Comparison of ENCODE assay signal across 17 cellular contexts in the genomic region with DNA sequence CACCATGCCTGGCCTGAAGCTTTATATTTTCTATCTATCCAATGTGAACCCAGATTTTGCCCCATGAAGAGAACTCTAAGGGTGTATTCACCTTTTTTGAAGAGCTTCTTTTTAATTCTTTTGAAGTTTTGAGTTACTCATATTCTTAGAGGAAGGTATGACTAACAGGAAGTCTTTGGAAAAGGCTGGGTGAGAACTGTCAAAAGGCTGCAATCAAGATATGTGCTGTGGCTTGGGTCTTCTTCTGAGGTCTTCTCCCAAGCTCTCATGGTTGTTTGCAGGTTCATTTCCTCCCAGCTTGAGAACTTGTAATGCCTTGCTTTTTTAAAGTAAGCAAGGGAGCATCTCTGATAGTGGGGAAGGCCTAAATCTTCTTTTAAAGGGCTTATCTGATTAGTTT. TPM values are rescaled to one million over a fixed set of nuclear protein-coding genes. Genes with fewer than 3 reads are reported as not detected.
A peak's percentile ranks its signal among the peaks of the same experiment; 100 is the strongest.
DNase-seq lines count a peak whose midpoint lies in the region; ATAC-seq and TF ChIP-seq lines count a peak whose summit lies in the region.
"Had no signal": no experiment of that assay in that cellular context is flagged by ENCODE, and none has a peak within 500 bp of the region (broad histone marks: within the 10 kb centered on the region; RNA-seq: fewer than 3 reads in every experiment).

No MANE protein-coding gene starts in this region.

- H3K4me3 Mint-ChIP-seq in activated CD4-positive, alpha-beta T cell treated with anti-CD3 and anti-CD28 coated beads, Interleukin-2, amount 10 ng/mL, durations not matched to agents 7 days and 5 days, result no peak overlapping the region
- H3K4me3 Mint-ChIP-seq: IgD-negative memory B cell, naive B cell had no signal

- no peaks in the 10 kb centered on the region for H4K20me1 ChIP-seq in DND-41 (ENCODE audit: insufficient read depth, low read length)

- H3K36me3 ChIP-seq in DND-41 (ENCODE audit: insufficient read depth, low read length), result no peaks in the 10 kb centered on the region
- H3K36me3 ChIP-seq in ovary, result no peaks in the 10 kb centered on the region
- H3K36me3 ChIP-seq in BE2C, result no peaks in the 10 kb centered on the region
- H3K36me3 ChIP-seq: heart right ventricle, right atrium auricular region had no signal

- no peak overlapping the region for H3K4me3 ChIP-seq in DND-41 (ENCODE audit: low read depth in 1 of 2, low read length in 2 of 2)
- no peak overlapping the region for H3K4me3 ChIP-seq in ovary
- no peak overlapping the region for H3K4me3 ChIP-seq in BE2C (ENCODE audit: low read depth, low read length)
- H3K4me3 ChIP-seq: heart right ventricle, right atrium auricular region had no signal

- H3K27ac ChIP-seq in DND-41 (ENCODE audit: low read length) (no peak overlapping the region), epithelial cell of prostate (peak overlapping the region; percentile 1), ovary (no peak overlapping the region)
- H3K27ac ChIP-seq: heart right ventricle, right atrium auricular region had no signal

- H3K4me1 ChIP-seq in DND-41 (ENCODE audit: insufficient read depth, low read length), result peaks cover 45% of the 10 kb centered on the region
- H3K4me1 ChIP-seq in ovary (ENCODE audit: insufficient read depth), result no peaks in the 10 kb centered on the region
- H3K4me1 ChIP-seq in BE2C, result no peaks in the 10 kb centered on the region
- H3K4me1 ChIP-seq: heart right ventricle, right atrium auricular region had no signal

- H3K9ac ChIP-seq in DND-41 (ENCODE audit: low read depth, low read length), result no peak overlapping the region

- H3K9me3 ChIP-seq in DND-41 (ENCODE audit: insufficient read depth, low read length, severe bottlenecking) (no peaks in the 10 kb centered on the region), ovary (no peaks in the 10 kb centered on the region), BE2C (no peaks in the 10 kb centered on the region)
- H3K9me3 ChIP-seq: right atrium auricular region had no signal

- H3K27me3 ChIP-seq in DND-41 (ENCODE audit: insufficient read depth, low read length, poor library complexity) (no peaks in the 10 kb centered on the region), ovary (no peaks in the 10 kb centered on the region), BE2C (peaks cover under 1% of the 10 kb centered on the region; the same call in 1 of the 2 replicates)
- H3K27me3 ChIP-seq: heart right ventricle, right atrium auricular region had no signal

- no peak for TF ChIP-seq CTCF in DND-41 (IDR thresholded peaks at IDR 0.05; ENCODE audit: borderline replicate concordance, extremely low read depth, low read length, poor library complexity, severe bottlenecking)
- TF ChIP-seq CTCF in ovary (IDR thresholded peaks at IDR 0.05), result no peak
- TF ChIP-seq CTCF in BE2C (IDR thresholded peaks at IDR 0.05; ENCODE audit: low read depth, low read length), result no peak

- H3K27ac Mint-ChIP-seq in activated CD4-positive, alpha-beta T cell treated with anti-CD3 and anti-CD28 coated beads, Interleukin-2, amount 10 ng/mL, durations not matched to agents 7 days and 5 days, result peak overlapping the region; percentile 87
- H3K27ac Mint-ChIP-seq: IgD-negative memory B cell, naive B cell had no signal

- H3K27me3 Mint-ChIP-seq in activated CD4-positive, alpha-beta T cell treated with anti-CD3 and anti-CD28 coated beads, Interleukin-2, amount 10 ng/mL, durations not matched to agents 7 days and 5 days, result no peaks in the 10 kb centered on the region

- H2AFZ ChIP-seq in DND-41 (ENCODE audit: low read depth, low read length), result no peak overlapping the region

- DNase-seq in DND-41 (peak; percentile 68), epithelial cell of prostate (ENCODE audit: low read depth, low spot score) (peak; percentile 27), ovary (no peak), BE2C (no peak)
- peak; percentile 54 for DNase-seq in activated CD4-positive, alpha-beta T cell treated with anti-CD3 and anti-CD28 coated beads, Interleukin-2, amount 10 ng/mL, durations not matched to agents 7 days and 5 days
- DNase-seq: heart right ventricle, naive B cell, NCI-H146, NCI-H69, substantia nigra had no signal

- intact Hi-C loops in ovary (cut with DNase I), result no loop called here

- CTCF ChIA-PET in activated CD4-positive, alpha-beta T cell treated with anti-CD3 and anti-CD28 coated beads, Interleukin-2, amount 10 ng/mL, durations not matched to agents 7 days and 5 days (lab: Charles Lee), result no interaction called here

- no peak overlapping the region for H3K4me2 ChIP-seq in DND-41 (ENCODE audit: insufficient read depth, low read length)

- H3K4me1 Mint-ChIP-seq in activated CD4-positive, alpha-beta T cell treated with anti-CD3 and anti-CD28 coated beads, Interleukin-2, amount 10 ng/mL, durations not matched to agents 7 days and 5 days, result peaks cover 45% of the 10 kb centered on the region
- H3K4me1 Mint-ChIP-seq: naive B cell had no signal

- no peak for TF ChIP-seq EP300 in ovary (IDR thresholded peaks at IDR 0.05)

- peaks cover 7% of the 10 kb centered on the region for H3K9me3 Mint-ChIP-seq in activated CD4-positive, alpha-beta T cell treated with anti-CD3 and anti-CD28 coated beads, Interleukin-2, amount 10 ng/mL, durations not matched to agents 7 days and 5 days

- TF ChIP-seq POLR2A in ovary (IDR thresholded peaks at IDR 0.05), result no peak

- no peaks in the 10 kb centered on the region for H3K79me2 ChIP-seq in DND-41 (ENCODE audit: insufficient read depth, low read length)

- peak; percentile 84 for ATAC-seq in DND-41 (ENCODE audit: insufficient read depth, low read depth)
- peak; percentile 82 for ATAC-seq in HG02610 (IDR thresholded peaks at IDR 0.05; ENCODE audit: unreplicated experiment)
- no peak for ATAC-seq in GM21619 (IDR thresholded peaks at IDR 0.05; ENCODE audit: unreplicated experiment)
- ATAC-seq: heart right ventricle, left lobe of liver, Right ventricle myocardium inferior had no signal

- H3K36me3 Mint-ChIP-seq in activated CD4-positive, alpha-beta T cell treated with anti-CD3 and anti-CD28 coated beads, Interleukin-2, amount 10 ng/mL, durations not matched to agents 7 days and 5 days (ENCODE audit: low read depth), result peaks cover 1% of the 10 kb centered on the region
- H3K36me3 Mint-ChIP-seq: IgD-negative memory B cell, naive B cell had no signal

- POLR2A ChIA-PET in activated CD4-positive, alpha-beta T cell treated with anti-CD3 and anti-CD28 coated beads, Interleukin-2, amount 10 ng/mL, durations not matched to agents 7 days and 5 days (lab: Charles Lee), result no interaction called here

RNA-seq across cellular contexts. Expression of gene C4orf17, which starts 3.1 kb away (rescaled TPM):
- total RNA-seq in activated CD4-positive, alpha-beta T cell treated with anti-CD3 and anti-CD28 coated beads, Interleukin-2, amount 10 ng/mL, durations not matched to agents 7 days and 5 days, result not detected
- total RNA-seq in ovary, result not detected
- polyA plus RNA-seq in ovary, result not detected
- polyA plus RNA-seq in BE2C (2012; ENCODE audit: insufficient read depth, insufficient read length, low read depth), result not detected
- total RNA-seq: epithelial cell of proximal tubule, heart right ventricle, left lobe of liver, right atrium auricular region, Right ventricle myocardium inferior had no signal
- polyA plus RNA-seq: heart right ventricle, IgD-negative memory B cell had no signal

RNA-seq across cellular contexts. Expression of gene TRMT10A, which starts 56.1 kb away (rescaled TPM):
- 10 to 100 TPM in 1 of 2 experiments, 1 to 10 TPM in 1; 7.9 to 10.5 TPM for total RNA-seq in activated CD4-positive, alpha-beta T cell treated with anti-CD3 and anti-CD28 coated beads, Interleukin-2, amount 10 ng/mL, durations not matched to agents 7 days and 5 days
- 1 to 10 TPM; 2.5 to 5.3 (median 3.1) TPM for total RNA-seq in ovary
- polyA plus RNA-seq in ovary, result 1 to 10 TPM; 2.5 to 4.6 TPM
- polyA plus RNA-seq in BE2C (2012; ENCODE audit: insufficient read depth, insufficient read length, low read depth), result 7.4 TPM

Comparison
In these comparisons a context has a peak if more than half of its experiments do, and no peak if none do; other contexts are left out.
1. DNase-seq: peak in DND-41 (single experiment), activated CD4-positive, alpha-beta T cell treated with anti-CD3 and anti-CD28 coated beads, Interleukin-2, amount 10 ng/mL, durations not matched to agents 7 days and 5 days (single experiment) and epithelial cell of prostate (single experiment); none in ovary (0 of 5) and BE2C (single experiment).